In genomic region chr12:124007810-124008570, GRCh38 we compare ENCODE assay signal across 10 cellular contexts. TPM values are rescaled to one million over a fixed set of nuclear protein-coding genes. Genes with fewer than 3 reads are reported as not detected.
DNase-seq lines count a peak whose midpoint lies in the region; ATAC-seq lines count a peak whose summit lies in the region.
"Had no signal": no experiment of that assay in that cellular context is flagged by ENCODE, and none has a peak within 500 bp of the region (broad histone marks: within the 10 kb centered on the region; RNA-seq: fewer than 3 reads in every experiment).

No MANE protein-coding gene starts in this region.

- peak overlapping the region; percentile 20 for H3K4me3 Mint-ChIP-seq in activated T-helper 2 cell treated with anti-CD3 and anti-CD28 coated beads, Interferon-gamma antibody, Interleukin-2, Interleukin-4, amounts not matched to agents 10 μg/mL and 5 μg/mL and 100 μg/mL, durations not matched to agents 14 hours and 24 hours and 36 hours (ENCODE audit: low read depth)
- peak overlapping the region in 3 of 8 donors; percentile 11 to 39 (median 35) for H3K4me3 Mint-ChIP-seq in naive B cell
- H3K4me3 Mint-ChIP-seq: endodermal cell had no signal

- no peaks in the 10 kb centered on the region for H3K27me3 Mint-ChIP-seq in activated T-helper 2 cell treated with anti-CD3 and anti-CD28 coated beads, Interferon-gamma antibody, Interleukin-2, Interleukin-4, amounts not matched to agents 10 μg/mL and 5 μg/mL and 100 μg/mL, durations not matched to agents 14 hours and 24 hours and 36 hours (ENCODE audit: low read depth)
- H3K27me3 Mint-ChIP-seq in naive B cell, result no peaks in the 10 kb centered on the region

- ATAC-seq in naive B cell (ENCODE audit: low read depth in 2 of 2), result no peak
- ATAC-seq in GM18517 (IDR thresholded peaks at IDR 0.05; ENCODE audit: unreplicated experiment), result no peak

- peak overlapping the region; percentile 1 for H3K4me3 ChIP-seq in Jurkat, Clone E6-1 (ENCODE audit: low read length)

- H3K9me3 Mint-ChIP-seq in activated T-helper 2 cell treated with anti-CD3 and anti-CD28 coated beads, Interferon-gamma antibody, Interleukin-2, Interleukin-4, amounts not matched to agents 10 μg/mL and 5 μg/mL and 100 μg/mL, durations not matched to agents 14 hours and 24 hours and 36 hours, result no peaks in the 10 kb centered on the region
- no peaks in the 10 kb centered on the region for H3K9me3 Mint-ChIP-seq in naive B cell
- H3K9me3 Mint-ChIP-seq: endodermal cell had no signal

- intact Hi-C loops in activated T-helper 2 cell treated with anti-CD3 and anti-CD28 coated beads, Interferon-gamma antibody, Interleukin-2, Interleukin-4, amounts not matched to agents 10 μg/mL and 5 μg/mL and 100 μg/mL, durations not matched to agents 14 hours and 24 hours and 36 hours (cut with micrococcal nuclease), result no loop called here

- DNase-seq in GF-D8 (lab: John Stamatoyannopoulos, UW), result peak; percentile 54
- DNase-seq in Jurkat, Clone E6-1 (ENCODE audit: low read depth, low spot score), result peak; percentile 53
- DNase-seq in activated T-helper 2 cell treated with anti-CD3 and anti-CD28 coated beads, Interferon-gamma antibody, Interleukin-2, Interleukin-4, amounts not matched to agents 10 μg/mL and 5 μg/mL and 100 μg/mL, durations not matched to agents 14 hours and 24 hours and 36 hours (ENCODE audit: low spot score), result no peak
- DNase-seq in naive B cell, result no peak
- DNase-seq in middle frontal gyrus (ENCODE audit: extremely low spot score, low spot score), result no peak
- DNase-seq in AG08395 (ENCODE audit: low spot score), result no peak
- DNase-seq: EL, endodermal cell, NCI-H446 treated with DMSO at 0.1 percent for 48 hours had no signal

- H3K4me1 Mint-ChIP-seq in activated T-helper 2 cell treated with anti-CD3 and anti-CD28 coated beads, Interferon-gamma antibody, Interleukin-2, Interleukin-4, amounts not matched to agents 10 μg/mL and 5 μg/mL and 100 μg/mL, durations not matched to agents 14 hours and 24 hours and 36 hours (ENCODE audit: low read depth), result peaks cover 30% of the 10 kb centered on the region
- H3K4me1 Mint-ChIP-seq in naive B cell, result peaks cover 26 to 33% (median 29%) of the 10 kb centered on the region in 3 donors

- H3K27ac Mint-ChIP-seq in activated T-helper 2 cell treated with anti-CD3 and anti-CD28 coated beads, Interferon-gamma antibody, Interleukin-2, Interleukin-4, amounts not matched to agents 10 μg/mL and 5 μg/mL and 100 μg/mL, durations not matched to agents 14 hours and 24 hours and 36 hours, result peak overlapping the region; percentile 12
- peak overlapping the region in 4 of 6 donors; percentile 55 to 78 (median 66) for H3K27ac Mint-ChIP-seq in naive B cell
- H3K27ac Mint-ChIP-seq: endodermal cell had no signal

- peaks cover 42% of the 10 kb centered on the region for H3K36me3 Mint-ChIP-seq in activated T-helper 2 cell treated with anti-CD3 and anti-CD28 coated beads, Interferon-gamma antibody, Interleukin-2, Interleukin-4, amounts not matched to agents 10 μg/mL and 5 μg/mL and 100 μg/mL, durations not matched to agents 14 hours and 24 hours and 36 hours (ENCODE audit: low read depth)
- peaks cover 14 to 18% of the 10 kb centered on the region in 2 donors for H3K36me3 Mint-ChIP-seq in naive B cell

RNA-seq across cellular contexts. Expression of gene ZNF664, which starts 35.0 kb away (rescaled TPM):
- polyA plus RNA-seq in Jurkat, Clone E6-1 (2012; ENCODE audit: insufficient read depth, insufficient read length), result 66.9 TPM
- 63.3 and 66.2 TPM in 2 replicates for total RNA-seq in activated T-helper 2 cell treated with anti-CD3 and anti-CD28 coated beads, Interferon-gamma antibody, Interleukin-2, Interleukin-4, amounts not matched to agents 10 μg/mL and 5 μg/mL and 100 μg/mL, durations not matched to agents 14 hours and 24 hours and 36 hours
- 10 to 100 TPM in 4 of 6 donors, 1 to 10 TPM in 2; 7.7 to 19.0 (median 11.8) TPM for polyA plus RNA-seq in naive B cell (ENCODE audit: low read depth in 6 of 6)

RNA-seq across cellular contexts. Expression of gene CCDC92, which starts 35.4 kb away (rescaled TPM):
- polyA plus RNA-seq in Jurkat, Clone E6-1 (2012; ENCODE audit: insufficient read depth, insufficient read length), result 15.9 TPM
- total RNA-seq in activated T-helper 2 cell treated with anti-CD3 and anti-CD28 coated beads, Interferon-gamma antibody, Interleukin-2, Interleukin-4, amounts not matched to agents 10 μg/mL and 5 μg/mL and 100 μg/mL, durations not matched to agents 14 hours and 24 hours and 36 hours, result 11.8 and 12.8 TPM in 2 replicates
- polyA plus RNA-seq in naive B cell (ENCODE audit: low read depth in 6 of 6), result 10 to 100 TPM; 18.7 to 31.5 (median 23.0) TPM

Comparison
In these comparisons a context has a peak if more than half of its experiments do, and no peak if none do; other contexts are left out.
1. DNase-seq: peak in GF-D8 (single experiment) and Jurkat, Clone E6-1 (single experiment); none in activated T-helper 2 cell treated with anti-CD3 and anti-CD28 coated beads, Interferon-gamma antibody, Interleukin-2, Interleukin-4, amounts not matched to agents 10 μg/mL and 5 μg/mL and 100 μg/mL, durations not matched to agents 14 hours and 24 hours and 36 hours (single experiment), naive B cell (single experiment), middle frontal gyrus (single experiment) and AG08395 (single experiment).